Comparison of ENCODE assay signal across 14 cellular contexts in the genomic region with DNA sequence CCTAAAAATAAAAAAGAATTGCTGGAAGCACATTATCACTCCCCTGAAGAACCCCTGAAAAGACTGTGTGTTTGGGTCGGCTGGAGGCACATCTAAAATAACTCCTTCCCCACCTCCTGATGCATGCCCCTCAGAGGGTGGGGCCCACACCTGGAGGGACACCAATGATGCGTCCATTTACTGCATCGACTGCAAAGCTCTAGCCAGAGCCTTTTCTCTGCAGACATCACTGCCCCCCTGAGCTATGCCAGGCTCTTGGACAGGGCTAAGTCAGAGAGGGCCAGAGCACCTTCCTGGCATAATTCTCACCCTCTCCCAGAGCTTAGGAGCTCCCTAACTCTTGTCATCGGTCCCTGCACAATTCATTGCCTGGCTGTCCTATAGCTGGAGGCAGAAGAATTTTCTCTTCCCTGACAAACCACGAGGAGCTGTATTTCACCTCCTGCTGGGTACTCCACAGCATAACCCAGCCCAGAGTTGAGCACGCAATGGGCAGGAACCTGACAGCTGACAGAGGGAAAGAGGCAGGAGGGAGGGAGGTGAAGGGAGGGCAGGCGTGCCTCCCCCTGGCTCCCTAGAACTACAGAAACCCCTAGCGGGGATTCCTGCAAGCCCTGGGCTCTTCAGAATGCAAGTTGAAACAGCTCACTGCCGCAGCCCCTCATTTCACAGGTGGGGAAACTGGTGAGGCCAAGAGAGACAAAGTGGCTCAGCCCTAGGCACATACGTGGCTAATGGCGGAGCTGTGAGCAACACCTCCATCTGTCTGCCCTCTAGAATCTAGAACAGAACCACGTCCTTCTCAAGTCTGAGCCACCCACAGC. TPM values are rescaled to one million over a fixed set of nuclear protein-coding genes. Genes with fewer than 3 reads are reported as not detected.
DNase-seq lines count a peak whose midpoint lies in the region; ATAC-seq, FAIRE-seq and TF ChIP-seq lines count a peak whose summit lies in the region.
"Had no signal": no experiment of that assay in that cellular context is flagged by ENCODE, and none has a peak within 500 bp of the region (broad histone marks: within the 10 kb centered on the region; RNA-seq: fewer than 3 reads in every experiment).

No MANE protein-coding gene starts in this region.

- H3K4me3 ChIP-seq in astrocyte (ENCODE audit: insufficient read depth, low read depth, low read length) (no peak overlapping the region), uterus (no peak overlapping the region)

- H4K20me1 ChIP-seq in astrocyte (ENCODE audit: insufficient read depth, low read length), result no peaks in the 10 kb centered on the region

- DNase-seq in Right ventricle myocardium superior, result peak; percentile 20
- no peak for DNase-seq in left ventricle myocardium superior
- DNase-seq in astrocyte (ENCODE audit: low read depth), result no peak
- peak; percentile 44 for DNase-seq in myocyte (ENCODE audit: low read depth)
- DNase-seq in uterus, result peak; percentile 15
- DNase-seq in NCI-H1694 treated with DMSO at 0.1 percent for 48 hours (lab: John Stamatoyannopoulos, UW), result no peak
- DNase-seq in hippocampal formation (lab: John Stamatoyannopoulos, UW), result no peak
- DNase-seq: DMS79 treated with DMSO at 0.1 percent for 48 hours, WERI-Rb-1 had no signal

- no peak overlapping the region for H3K4me2 ChIP-seq in astrocyte (ENCODE audit: low read length)

- H3K4me1 ChIP-seq in astrocyte (ENCODE audit: insufficient read depth, low read length), result no peaks in the 10 kb centered on the region
- peaks cover 8 to 10% of the 10 kb centered on the region in 2 donors for H3K4me1 ChIP-seq in uterus

- intact Hi-C loops in Right ventricle myocardium superior (cut with DNase I), result no loop called here
- intact Hi-C loops in left ventricle myocardium superior (cut with micrococcal nuclease), result no loop called here
- intact Hi-C loops in uterus (cut with DNase I; ENCODE audit: low total_unique reads), result no loop called here

- H3K9ac ChIP-seq in astrocyte (ENCODE audit: low read length), result no peak overlapping the region

- H2AFZ ChIP-seq in astrocyte (ENCODE audit: low read depth, low read length), result no peak overlapping the region

- H3K27me3 ChIP-seq in astrocyte (ENCODE audit: insufficient read depth, low read length) (no peaks in the 10 kb centered on the region), uterus (no peaks in the 10 kb centered on the region)
- H3K27me3 ChIP-seq: neutrophil had no signal

- H3K36me3 Mint-ChIP-seq in astrocyte (ENCODE audit: low read depth, unreplicated experiment), result peaks cover 13% of the 10 kb centered on the region

- peaks cover 10% of the 10 kb centered on the region for H3K79me2 ChIP-seq in astrocyte (ENCODE audit: insufficient read depth, low read length)

- FAIRE-seq in astrocyte (lab: Jason Lieb, UNC), result no peak
- FAIRE-seq: colon had no signal

- TF ChIP-seq CTCF in astrocyte (IDR thresholded peaks at IDR 0.05; ENCODE audit: insufficient read depth, low read depth, low read length), result peak; percentile 3
- no peak for TF ChIP-seq CTCF in uterus (IDR thresholded peaks at IDR 0.05)

- H3K9me3 Mint-ChIP-seq in astrocyte (ENCODE audit: unreplicated experiment), result no peaks in the 10 kb centered on the region
- H3K9me3 Mint-ChIP-seq: activated T-helper 17 cell treated with anti-CD3 and anti-CD28 coated beads, Interleukin-2, amount 50 U/mL, for 72 hours had no signal

- TF ChIP-seq POLR2A in uterus (IDR thresholded peaks at IDR 0.05), result no peak

- peaks cover 5% of the 10 kb centered on the region for H3K4me1 Mint-ChIP-seq in astrocyte (ENCODE audit: low read depth, unreplicated experiment)

- no peak overlapping the region for H3K27ac Mint-ChIP-seq in astrocyte (ENCODE audit: unreplicated experiment)
- H3K27ac Mint-ChIP-seq: activated T-helper 17 cell treated with anti-CD3 and anti-CD28 coated beads, Interleukin-2, amount 50 U/mL, for 72 hours; stimulated activated naive CD8-positive, alpha-beta T cell treated with anti-CD3 and anti-CD28 coated beads, Interleukin-15, Interleukin-2, amounts not matched to agents 100 ng/mL and 50 ng/mL, for 24 hours had no signal

- H3K36me3 ChIP-seq in astrocyte (ENCODE audit: insufficient read depth, low read length) (no peaks in the 10 kb centered on the region), uterus (no peaks in the 10 kb centered on the region)
- H3K36me3 ChIP-seq: neutrophil, WERI-Rb-1 had no signal

- no peak overlapping the region for H3K4me3 Mint-ChIP-seq in astrocyte (ENCODE audit: unreplicated experiment)
- H3K4me3 Mint-ChIP-seq: activated T-helper 17 cell treated with anti-CD3 and anti-CD28 coated beads, Interleukin-2, amount 50 U/mL, for 72 hours; stimulated activated naive CD8-positive, alpha-beta T cell treated with anti-CD3 and anti-CD28 coated beads, Interleukin-15, Interleukin-2, amounts not matched to agents 100 ng/mL and 50 ng/mL, for 24 hours had no signal

- H3K9me3 ChIP-seq in astrocyte (ENCODE audit: insufficient read depth, low read depth, low read length) (no peaks in the 10 kb centered on the region), uterus (no peaks in the 10 kb centered on the region)
- H3K9me3 ChIP-seq: neutrophil had no signal

- ATAC-seq in Right ventricle myocardium superior (ENCODE audit: poor library complexity), result no peak
- no peak for ATAC-seq in left ventricle myocardium superior
- no peak for ATAC-seq in HG03439 (IDR thresholded peaks at IDR 0.05; ENCODE audit: unreplicated experiment)
- ATAC-seq: activated T-helper 17 cell treated with anti-CD3 and anti-CD28 coated beads, Interleukin-2, amount 50 U/mL, for 72 hours had no signal

- H3K27ac ChIP-seq in astrocyte (ENCODE audit: low read depth, low read length), result no peak overlapping the region
- H3K27ac ChIP-seq in uterus, result peak overlapping the region; percentile 76 to 88
- H3K27ac ChIP-seq: neutrophil, WERI-Rb-1 had no signal

- H3K27me3 Mint-ChIP-seq in astrocyte (ENCODE audit: low read depth, unreplicated experiment), result no peaks in the 10 kb centered on the region
- H3K27me3 Mint-ChIP-seq: activated T-helper 17 cell treated with anti-CD3 and anti-CD28 coated beads, Interleukin-2, amount 50 U/mL, for 72 hours; stimulated activated naive CD8-positive, alpha-beta T cell treated with anti-CD3 and anti-CD28 coated beads, Interleukin-15, Interleukin-2, amounts not matched to agents 100 ng/mL and 50 ng/mL, for 24 hours had no signal

RNA-seq across cellular contexts. Expression of a gene that starts 46.6 kb away (rescaled TPM):
- total RNA-seq in Right ventricle myocardium superior (2.6 TPM), left ventricle myocardium superior (2.1 TPM), astrocyte (26.2 and 28.5 TPM in 2 replicates), myocyte (14.5 and 20.1 TPM in 2 replicates), uterus (10 to 100 TPM; 10.6 to 52.5 (median 23.8) TPM)
- polyA plus RNA-seq in myocyte (2012), result 21.7 TPM

Comparison
In these comparisons a context has a peak if more than half of its experiments do, and no peak if none do; other contexts are left out.
1. DNase-seq: peak in Right ventricle myocardium superior (single experiment), myocyte (single experiment) and uterus (2 of 2); none in left ventricle myocardium superior (single experiment), astrocyte (single experiment), NCI-H1694 treated with DMSO at 0.1 percent for 48 hours (single experiment) and hippocampal formation (0 of 2).